In the genomic region with DNA sequence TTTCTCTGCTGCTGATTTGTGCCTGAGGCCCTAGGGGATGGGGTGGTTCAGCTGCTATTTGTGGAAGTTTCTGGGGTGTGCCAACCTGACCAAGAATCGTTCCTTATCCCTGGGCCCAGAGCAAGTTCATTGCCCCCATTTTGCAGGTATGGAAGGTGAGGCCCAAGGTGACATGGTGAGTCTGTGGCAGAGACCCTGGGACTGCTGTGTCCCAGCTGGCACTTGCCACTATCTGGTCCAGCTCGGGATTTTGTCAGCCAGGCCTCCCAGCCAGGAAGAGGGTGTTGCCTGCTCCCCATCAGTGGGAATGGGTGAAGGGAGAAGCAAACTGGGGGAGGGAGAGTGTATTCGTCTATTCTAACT, we compare ENCODE assay signal across 11 cellular contexts.
"Had no signal": no experiment of that assay in that cellular context is flagged by ENCODE, and none has a peak within 500 bp of the region (broad histone marks: within the 10 kb centered on the region; RNA-seq: fewer than 3 reads in every experiment).

No MANE protein-coding gene starts in this region.

- H3K27ac ChIP-seq: colonic mucosa, heart left ventricle, skin epidermis, transverse colon had no signal

- H3K27ac Mint-ChIP-seq: activated CD8-positive, alpha-beta T cell treated with anti-CD3 and anti-CD28 coated beads, Interleukin-2, amount 10 ng/mL, durations not matched to agents 7 days and 5 days; stimulated activated effector memory CD8-positive, alpha-beta T cell treated with anti-CD3 and anti-CD28 coated beads, Interleukin-12 subunit alpha, Interleukin-12 subunit beta, amount 100 ng/mL, for 72 hours had no signal

- H3K36me3 Mint-ChIP-seq: stimulated activated effector memory CD8-positive, alpha-beta T cell treated with anti-CD3 and anti-CD28 coated beads, Interleukin-12 subunit alpha, Interleukin-12 subunit beta, amount 100 ng/mL, for 72 hours had no signal

- H3K9me3 ChIP-seq: colonic mucosa, heart left ventricle, transverse colon had no signal

- H3K27me3 ChIP-seq: colonic mucosa, heart left ventricle, transverse colon had no signal

- H3K36me3 ChIP-seq: colonic mucosa, heart left ventricle, transverse colon had no signal

- H3K4me3 Mint-ChIP-seq: activated CD8-positive, alpha-beta T cell treated with anti-CD3 and anti-CD28 coated beads, Interleukin-2, amount 10 ng/mL, durations not matched to agents 7 days and 5 days; nephron progenitor cell; stimulated activated effector memory CD8-positive, alpha-beta T cell treated with anti-CD3 and anti-CD28 coated beads, Interleukin-12 subunit alpha, Interleukin-12 subunit beta, amount 100 ng/mL, for 72 hours had no signal

- DNase-seq: activated naive CD4-positive, alpha-beta T cell treated with Interleukin-2 at 50 U/mL for 16 hours; effector memory CD4-positive, alpha-beta T cell; mammary epithelial cell; nephron progenitor cell; T-helper 9 cell; transverse colon had no signal

- H3K4me3 ChIP-seq: colonic mucosa, heart left ventricle, skin epidermis, transverse colon had no signal

- ATAC-seq: activated CD8-positive, alpha-beta T cell treated with anti-CD3 and anti-CD28 coated beads, Interleukin-2, amount 10 ng/mL, durations not matched to agents 7 days and 5 days; heart left ventricle; stimulated activated effector memory CD8-positive, alpha-beta T cell treated with anti-CD3 and anti-CD28 coated beads, Interleukin-12 subunit alpha, Interleukin-12 subunit beta, amount 100 ng/mL, for 72 hours had no signal

- H3K9me3 Mint-ChIP-seq: nephron progenitor cell; stimulated activated effector memory CD8-positive, alpha-beta T cell treated with anti-CD3 and anti-CD28 coated beads, Interleukin-12 subunit alpha, Interleukin-12 subunit beta, amount 100 ng/mL, for 72 hours had no signal

- H3K4me1 ChIP-seq: colonic mucosa, heart left ventricle, transverse colon had no signal
